In the genomic region with DNA sequence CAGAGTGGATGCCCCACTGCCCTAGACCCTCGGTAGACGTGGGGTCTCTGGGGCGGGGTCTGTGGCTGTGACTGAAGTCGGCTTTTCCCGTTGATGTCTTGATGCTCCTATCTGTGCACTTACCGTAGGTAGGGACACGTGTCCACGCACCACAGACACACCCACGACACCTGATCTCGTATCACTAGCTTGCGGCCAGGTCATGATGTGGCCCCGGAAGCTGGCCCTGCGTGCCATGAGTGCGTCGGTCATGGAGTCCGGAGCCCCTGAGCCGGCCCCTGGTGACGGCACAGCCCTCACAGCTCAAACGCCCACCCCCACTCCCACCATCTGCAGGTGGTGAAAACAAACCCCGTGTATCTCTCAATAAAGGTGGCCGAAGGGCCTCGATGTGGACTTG, we compare ENCODE assay signal across 1 cellular context.
TF ChIP-seq lines count a peak whose summit lies in the region.

No MANE protein-coding gene starts in this region.

TF ChIP-seq in H1, 55 proteins besides CTCF, POLR2A, EP300 and RAD21:
- no peak for TF ChIP-seq SP4 (IDR thresholded peaks at IDR 0.05; ENCODE audit: low read length)
